Comparison of ENCODE assay signal across 20 cellular contexts in the genomic region with DNA sequence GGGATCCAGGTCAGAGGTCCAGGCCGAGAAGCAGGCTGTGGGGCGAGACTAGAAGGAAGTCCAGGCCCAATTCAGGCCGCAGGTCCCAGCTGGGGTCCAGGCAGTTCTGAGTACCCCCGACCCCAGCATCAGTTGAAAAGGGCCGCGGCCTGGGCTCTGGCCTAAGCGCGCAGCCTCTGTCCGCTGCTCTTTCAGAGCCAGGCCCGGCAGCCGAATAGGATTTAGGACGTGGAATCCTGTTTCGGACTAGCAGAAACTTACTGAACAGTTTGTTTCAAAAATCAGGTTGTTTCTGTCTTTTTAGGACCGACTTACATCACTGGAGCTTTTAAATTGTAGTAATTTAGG. TPM values are rescaled to one million over a fixed set of nuclear protein-coding genes. Genes with fewer than 3 reads are reported as not detected.
"Had no signal": no experiment of that assay in that cellular context is flagged by ENCODE, and none has a peak within 500 bp of the region (broad histone marks: within the 10 kb centered on the region; RNA-seq: fewer than 3 reads in every experiment).

No MANE protein-coding gene starts in this region.

- H3K4me1 ChIP-seq: foreskin keratinocyte, psoas muscle had no signal

- H3K4me3 ChIP-seq: upper lobe of left lung had no signal

- ATAC-seq: activated CD8-positive, alpha-beta T cell treated with anti-CD3 and anti-CD28 coated beads for 36 hours; activated naive CD4-positive, alpha-beta T cell treated with anti-CD3 and anti-CD28 coated beads, Interleukin-2, amount 50 U/mL, for 72 hours; foreskin keratinocyte; left ventricle myocardium superior; psoas muscle had no signal

- H3K36me3 Mint-ChIP-seq: brain had no signal

- H3K27ac ChIP-seq: colonic mucosa, foreskin keratinocyte, psoas muscle, upper lobe of left lung, WERI-Rb-1 had no signal

- H3K27ac Mint-ChIP-seq: activated CD8-positive, alpha-beta T cell treated with anti-CD3 and anti-CD28 coated beads for 36 hours; memory B cell; natural killer cell had no signal

- H3K9me3 ChIP-seq: colonic mucosa, psoas muscle, upper lobe of left lung had no signal

- H3K36me3 ChIP-seq: colonic mucosa, upper lobe of left lung, WERI-Rb-1 had no signal

- DNase-seq: activated CD4-positive, alpha-beta T cell treated with anti-CD3 and anti-CD28 coated beads for 4 hours; activated CD8-positive, alpha-beta T cell treated with anti-CD3 and anti-CD28 coated beads for 36 hours; activated gamma-delta T cell; central memory CD4-positive, alpha-beta T cell; effector CD8-positive, alpha-beta T cell; foreskin keratinocyte; natural killer cell; occipital lobe; small intestine; stimulated activated CD4-positive, alpha-beta T cell treated with anti-CD3 and anti-CD28 coated beads, Interleukin-4, amount 100 ng/mL, for 24 hours; WERI-Rb-1 had no signal

- H3K9me3 Mint-ChIP-seq: activated CD8-positive, alpha-beta T cell treated with anti-CD3 and anti-CD28 coated beads for 36 hours; activated naive CD4-positive, alpha-beta T cell treated with anti-CD3 and anti-CD28 coated beads, Interleukin-2, amount 50 U/mL, for 72 hours; natural killer cell; T-helper 1 cell treated with Interleukin-12 subunit alpha and Interleukin-12 subunit beta and Interleukin-4 antibody, amounts not matched to agents 30 μg/mL and 1 μg/mL, for 36 hours had no signal

RNA-seq across cellular contexts. Expression of a gene that starts 12.1 kb away (rescaled TPM):
- total RNA-seq: activated CD8-positive, alpha-beta T cell treated with anti-CD3 and anti-CD28 coated beads for 36 hours; colonic mucosa; foreskin keratinocyte; left ventricle myocardium superior; natural killer cell; psoas muscle; subcutaneous adipose tissue; upper lobe of left lung had no signal
- polyA plus RNA-seq: foreskin keratinocyte, small intestine had no signal
